ENCODE assay signal across 8 cellular contexts in the genomic region with DNA sequence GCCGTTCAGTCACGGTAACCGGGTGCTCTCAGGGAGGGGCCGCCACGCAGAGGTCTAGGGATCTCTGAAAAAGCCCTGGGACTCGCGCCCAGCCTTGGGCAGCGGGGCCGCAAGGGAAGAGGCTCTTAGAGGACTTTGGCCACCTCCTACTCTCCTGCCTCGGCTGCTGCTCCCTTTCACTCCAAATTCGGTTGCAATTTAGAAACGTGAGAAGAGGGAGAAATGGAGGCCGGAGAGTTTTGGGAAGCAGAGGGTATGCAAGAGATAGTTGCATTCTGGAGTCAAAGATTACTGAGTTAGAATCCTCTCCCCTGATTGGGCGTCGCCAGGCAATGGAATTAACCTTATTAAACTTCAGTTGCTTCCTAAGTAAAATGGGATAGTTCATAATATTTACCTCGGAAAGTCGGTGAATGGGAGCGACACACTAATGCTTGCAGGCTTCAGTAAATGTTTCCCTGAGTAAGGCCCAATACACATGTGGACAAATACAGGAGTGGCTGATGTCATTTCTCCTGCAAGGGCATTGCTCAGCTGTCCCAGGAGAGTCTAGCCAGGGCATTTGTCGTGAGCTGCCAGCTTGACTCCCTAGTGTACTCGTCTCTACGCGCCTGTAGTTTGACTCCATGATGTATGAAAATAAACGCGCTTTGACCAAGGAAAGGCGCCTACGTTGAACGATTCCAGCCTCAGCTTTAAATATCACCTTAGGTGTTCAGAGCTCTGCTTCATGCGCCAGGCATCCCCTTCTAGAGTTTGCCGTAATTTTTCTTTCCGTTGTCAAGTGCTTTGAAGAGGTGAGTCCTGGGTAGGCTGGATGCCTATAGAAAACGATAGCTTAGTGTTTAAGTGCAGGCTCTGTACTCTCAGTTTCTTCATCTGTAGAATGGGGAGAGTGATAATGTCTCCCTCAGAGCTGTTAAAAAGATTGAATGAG. TPM values are rescaled to one million over a fixed set of nuclear protein-coding genes. Genes with fewer than 3 reads are reported as not detected.
DNase-seq lines count a peak whose midpoint lies in the region; ATAC-seq, FAIRE-seq and TF ChIP-seq lines count a peak whose summit lies in the region.

No MANE protein-coding gene starts in this region.

- H2AK5ac ChIP-seq in H1 (ENCODE audit: low read depth, low read length): no peak overlapping the region

- H4K8ac ChIP-seq in H1 (ENCODE audit: extremely low read depth, insufficient read depth, low read length): no peak overlapping the region

- no peak overlapping the region for H2BK20ac ChIP-seq in H1 (ENCODE audit: low read length)

- H3K18ac ChIP-seq in H1 (ENCODE audit: extremely low read depth, low read length): no peak overlapping the region; the same call in 1 of the 2 replicates

- no peak for TF ChIP-seq CTCF in H1 (IDR thresholded peaks at IDR 0.05; ENCODE audit: control extremely low read depth in 1 of 3, insufficient read depth in 1 of 3, low read depth in 1 of 3, low read length in 3 of 3)
- no peak for TF ChIP-seq CTCF in uterus (IDR thresholded peaks at IDR 0.05)

- TF ChIP-seq EP300 in H1 (IDR thresholded peaks at IDR 0.05; ENCODE audit: borderline replicate concordance in 1 of 2, low read depth in 2 of 2, low read length in 2 of 2): no peak

- POLR2A ChIA-PET in H1 (lab: Charles Lee; ENCODE audit: partially characterized antibody): interaction anchor here (0.6 to 3.1 kb wide), 15 partner anchors 10 to 574 kb away, joined by 3 to 13 read pairs (median 3); partner anchors contain the start of gene MT1H

- no peak overlapping the region for H3K4ac ChIP-seq in H1 (replicated peaks; ENCODE audit: insufficient read length, low read depth, low read length)

- H3K23me2 ChIP-seq in H1 (ENCODE audit: low read depth, low read length): peaks cover 7% of the 10 kb centered on the region

- peak in 1 of 2 experiments; percentile 58; a peak in 2 of 3 replicates for TF ChIP-seq POLR2A in H1 (IDR thresholded peaks at IDR 0.05; ENCODE audit: control extremely low read depth in 1 of 2, low read depth in 2 of 2, low read length in 2 of 2)
- TF ChIP-seq POLR2A in uterus (IDR thresholded peaks at IDR 0.05): no peak

- H4K5ac ChIP-seq in H1 (ENCODE audit: insufficient read length, low read depth, low read length): no peak overlapping the region

- H3K4me2 ChIP-seq in H1 (ENCODE audit: insufficient read depth in 1 of 2, low read depth in 2 of 2, low read length in 2 of 2): peak overlapping the region; percentile 85 to 91

- peaks cover 31 to 63% of the 10 kb centered on the region in 2 experiments for H3K79me2 ChIP-seq in H1 (ENCODE audit: control insufficient read depth in 1 of 2, insufficient read depth in 2 of 2, low read length in 2 of 2)

- no peak overlapping the region for H3K56ac ChIP-seq in H1 (replicated peaks; ENCODE audit: insufficient read length, low read depth, low read length)

- no peak overlapping the region for H3K23ac ChIP-seq in H1 (ENCODE audit: insufficient read length)

- H2BK15ac ChIP-seq in H1 (ENCODE audit: low read length): no peak overlapping the region

- peaks cover 5% of the 10 kb centered on the region for H3K79me1 ChIP-seq in H1 (ENCODE audit: low read depth, low read length)

- TF ChIP-seq RAD21 in H1 (IDR thresholded peaks at IDR 0.05 in 1 of 2, conservative IDR thresholded peaks at IDR 0.05 in 1 of 2; ENCODE audit: low read depth in 2 of 2, low read length in 2 of 2): no peak

- H2BK12ac ChIP-seq in H1 (ENCODE audit: low read depth, low read length): no peak overlapping the region

- peak; percentile 26 for DNase-seq in NK-92 treated with Interleukin-12 subunit alpha and Interleukin-12 subunit beta, amount 100 ng/mL, for 24 hours (lab: John Stamatoyannopoulos, UW)
- DNase-seq in NK-92 (lab: John Stamatoyannopoulos, UW; ENCODE audit: unreplicated experiment): no peak
- DNase-seq in HS-5 (ENCODE audit: low read depth): peak; percentile 14
- DNase-seq in SW480 (ENCODE audit: low spot score): peak; percentile 57
- DNase-seq in H1 (ENCODE audit: low read depth in 1 of 2, low spot score in 2 of 2): no peak
- DNase-seq in uterus: no peak

- H3K4me1 ChIP-seq in H1 (replicated peaks in 1 of 4; ENCODE audit: control insufficient read depth in 3 of 4, insufficient read depth in 4 of 4, low read length in 3 of 4) (peaks cover 0 to 11% (median 2%) of the 10 kb centered on the region in 4 experiments; a peak in 3 of 7 replicates), mesodermal cell (ENCODE audit: control insufficient read depth, insufficient read depth, low read length, poor library complexity, severe bottlenecking) (peaks cover 25% of the 10 kb centered on the region), uterus (peaks cover 10 to 14% of the 10 kb centered on the region in 2 donors)

- FAIRE-seq in H1 (lab: Jason Lieb, UNC): no peak

- H3K27me3 ChIP-seq in H1 (replicated peaks in 1 of 4; ENCODE audit: control insufficient read depth in 3 of 4, extremely low read depth in 1 of 4, insufficient read depth in 3 of 4, low read length in 3 of 4) (no peaks in the 10 kb centered on the region), uterus (no peaks in the 10 kb centered on the region)

- no peak overlapping the region for H2BK120ac ChIP-seq in H1 (replicated peaks; ENCODE audit: low read depth, low read length)

- H3K36me3 ChIP-seq in H1 (ENCODE audit: control insufficient read depth in 2 of 4, insufficient read depth in 4 of 4, low read length in 3 of 4): peaks cover 9 to 41% (median 25%) of the 10 kb centered on the region in 4 experiments
- peaks cover 45% of the 10 kb centered on the region for H3K36me3 ChIP-seq in mesodermal cell (ENCODE audit: control insufficient read depth, insufficient read depth, low read length)
- no peaks in the 10 kb centered on the region for H3K36me3 ChIP-seq in uterus

- peak overlapping the region; percentile 28; the same call in 1 of the 2 replicates for H2BK5ac ChIP-seq in H1 (ENCODE audit: low read depth, low read length)

- H3K27ac ChIP-seq in H1 (ENCODE audit: low read depth, low read length) (peak overlapping the region; percentile 79), mesodermal cell (ENCODE audit: low read depth, low read length, severe bottlenecking) (peak overlapping the region; percentile 75), uterus (peak overlapping the region; percentile 59 to 66)

- H3K9ac ChIP-seq in H1 (replicated peaks in 1 of 4; ENCODE audit: extremely low read depth in 1 of 4, low read depth in 3 of 4, low read length in 3 of 4): peak overlapping the region; percentile 80 to 92 (median 84)

- no peaks in the 10 kb centered on the region for H3K9me3 ChIP-seq in H1 (ENCODE audit: insufficient read depth in 2 of 2, low read depth in 1 of 2, low read length in 1 of 2)
- no peaks in the 10 kb centered on the region for H3K9me3 ChIP-seq in mesodermal cell (ENCODE audit: control insufficient read depth, low read length)
- no peaks in the 10 kb centered on the region for H3K9me3 ChIP-seq in uterus

- H3K4me3 ChIP-seq in H1 (ENCODE audit: extremely low read depth in 1 of 4, insufficient read depth in 2 of 4, low read depth in 3 of 4, low read length in 4 of 4) (peak overlapping the region; percentile 82 to 97 (median 94)), mesodermal cell (ENCODE audit: extremely low read depth, insufficient read depth, low read length, poor library complexity, severe bottlenecking) (peak overlapping the region; percentile 98), uterus (peak overlapping the region; percentile 87 to 98)

- peaks cover 4 to 6% of the 10 kb centered on the region in 2 experiments for H4K20me1 ChIP-seq in H1 (replicated peaks in 1 of 2; ENCODE audit: control insufficient read depth in 1 of 2, insufficient read depth in 2 of 2, low read length in 2 of 2)

- WGBS in H1 (ENCODE audit: extremely low coverage in 1 of 2, insufficient coverage in 1 of 2, insufficient read length in 1 of 2, insufficient replicate concordance in 2 of 2, low coverage in 1 of 2, low lambda C conversion rate in 2 of 2, missing lambda C conversion rate in 1 of 2), 2 experiments: 13% methylated on average over 29 of the region's 31 CpGs; no CpG with 5 or more reads in 1 of the 2 experiments
- WGBS in mesodermal cell (ENCODE audit: insufficient coverage in 2 of 2), 2 experiments: 8 to 9% methylated on average over 22 to 25 of the region's 31 CpGs

- no peak overlapping the region for H3K14ac ChIP-seq in H1 (ENCODE audit: insufficient read length)

- H2AFZ ChIP-seq in H1 (ENCODE audit: low read length): peak overlapping the region; percentile 40

- CTCF ChIA-PET in H1 (lab: Charles Lee; ENCODE audit: partially characterized antibody): no interaction called here

- H4K91ac ChIP-seq in H1 (replicated peaks; ENCODE audit: insufficient read length, low read length): no peak overlapping the region

- peak; percentile 40 for ATAC-seq in GM21529 (IDR thresholded peaks at IDR 0.05; ENCODE audit: unreplicated experiment)

- intact Hi-C loops in uterus (cut with DNase I; ENCODE audit: low total_unique reads): no loop called here

RNA-seq across cellular contexts. Expression of gene OGFOD1, which starts 0.7 kb away (rescaled TPM):
- total RNA-seq in H1 (2021; fragmentation: NEBNext Ultra II Directional; extraction: Animal tissue kit (Norgen Biotek cat#: 25700)): 61.4 and 62.4 TPM in 2 replicates
- 21.1 and 24.6 TPM in 2 replicates for polyA plus RNA-seq in H1 (2011; rRNA removed)
- polyA plus RNA-seq in H1 (2011; cell fraction: cytosol; rRNA removed): 35.8 TPM
- polyA plus RNA-seq in H1 (2011; cell fraction: nucleus; rRNA removed): 11.3 TPM
- 45.6 to 57.9 TPM (median 54.6 TPM) in 4 replicates for polyA plus RNA-seq in H1 (2012, experiment 1 of 2)
- polyA plus RNA-seq in H1 (2012, experiment 2 of 2): 13.2 TPM
- polyA plus RNA-seq in H1 (2013, experiment 1 of 2): 39.7 TPM
- polyA plus RNA-seq in H1 (2013, experiment 2 of 2): 39.7 TPM
- polyA minus RNA-seq in H1 (2011; rRNA and poly(A)+ RNA removed): 33.7 and 38.0 TPM in 2 replicates
- 24.4 TPM for polyA minus RNA-seq in H1 (2011; cell fraction: cytosol; rRNA and poly(A)+ RNA removed)
- polyA minus RNA-seq in H1 (2011; cell fraction: nucleus; rRNA and poly(A)+ RNA removed): 26.6 TPM
- 54.7 TPM for polyA plus RNA-seq in mesodermal cell (2013, experiment 1 of 2)
- polyA plus RNA-seq in mesodermal cell (2013, experiment 2 of 2): 45.4 TPM
- 10 to 100 TPM in 2 of 4 donors, 1 to 10 TPM in 2; 5.0 to 78.9 (median 20.3) TPM for total RNA-seq in uterus

RNA-seq across cellular contexts. Expression of gene NUDT21, which starts 0.9 kb away (rescaled TPM):
- total RNA-seq in H1 (2021; fragmentation: NEBNext Ultra II Directional; extraction: Animal tissue kit (Norgen Biotek cat#: 25700)): 263 and 277 TPM in 2 replicates
- polyA plus RNA-seq in H1 (2011; rRNA removed): 78.1 and 95.2 TPM in 2 replicates
- 92.8 TPM for polyA plus RNA-seq in H1 (2011; cell fraction: cytosol; rRNA removed)
- polyA plus RNA-seq in H1 (2011; cell fraction: nucleus; rRNA removed): 149 TPM
- polyA plus RNA-seq in H1 (2012, experiment 1 of 2): 214 to 241 TPM (median 232 TPM) in 4 replicates
- 20.4 TPM for polyA plus RNA-seq in H1 (2012, experiment 2 of 2)
- 111 TPM for polyA plus RNA-seq in H1 (2013, experiment 1 of 2)
- polyA plus RNA-seq in H1 (2013, experiment 2 of 2): 119 TPM
- 148 and 209 TPM in 2 replicates for polyA minus RNA-seq in H1 (2011; rRNA and poly(A)+ RNA removed)
- 130 TPM for polyA minus RNA-seq in H1 (2011; cell fraction: cytosol; rRNA and poly(A)+ RNA removed)
- 149 TPM for polyA minus RNA-seq in H1 (2011; cell fraction: nucleus; rRNA and poly(A)+ RNA removed)
- 131 TPM for polyA plus RNA-seq in mesodermal cell (2013, experiment 1 of 2)
- polyA plus RNA-seq in mesodermal cell (2013, experiment 2 of 2): 119 TPM
- 100 to 1,000 TPM in 2 of 4 donors, 10 to 100 TPM in 2; 23.1 to 184 (median 89.2) TPM for total RNA-seq in uterus

RNA-seq across cellular contexts. Expression of gene AMFR, which starts 26.7 kb away (rescaled TPM):
- 20.4 and 21.7 TPM in 2 replicates for total RNA-seq in H1 (2021; fragmentation: NEBNext Ultra II Directional; extraction: Animal tissue kit (Norgen Biotek cat#: 25700))
- 18.6 and 30.0 TPM in 2 replicates for polyA plus RNA-seq in H1 (2011; rRNA removed)
- polyA plus RNA-seq in H1 (2011; cell fraction: cytosol; rRNA removed): 21.3 TPM
- 27.8 TPM for polyA plus RNA-seq in H1 (2011; cell fraction: nucleus; rRNA removed)
- 18.6 to 30.7 TPM (median 21.8 TPM) in 4 replicates for polyA plus RNA-seq in H1 (2012, experiment 1 of 2)
- polyA plus RNA-seq in H1 (2012, experiment 2 of 2): 13.6 TPM
- polyA plus RNA-seq in H1 (2013, experiment 1 of 2): 19.0 TPM
- 19.1 TPM for polyA plus RNA-seq in H1 (2013, experiment 2 of 2)
- 34.6 and 55.5 TPM in 2 replicates for polyA minus RNA-seq in H1 (2011; rRNA and poly(A)+ RNA removed)
- polyA minus RNA-seq in H1 (2011; cell fraction: cytosol; rRNA and poly(A)+ RNA removed): 39.3 TPM
- 27.7 TPM for polyA minus RNA-seq in H1 (2011; cell fraction: nucleus; rRNA and poly(A)+ RNA removed)
- 52.5 TPM for polyA plus RNA-seq in mesodermal cell (2013, experiment 1 of 2)
- polyA plus RNA-seq in mesodermal cell (2013, experiment 2 of 2): 46.6 TPM
- 100 to 1,000 TPM in 2 of 4 donors, 10 to 100 TPM in 2; 81.5 to 190 (median 112) TPM for total RNA-seq in uterus

Comparison
In these comparisons a context has a peak if more than half of its experiments do, and no peak if none do; other contexts are left out.
1. DNase-seq: peak in NK-92 treated with Interleukin-12 subunit alpha and Interleukin-12 subunit beta, amount 100 ng/mL, for 24 hours (single experiment), HS-5 (single experiment) and SW480 (single experiment); none in NK-92 (single experiment), H1 (0 of 2) and uterus (0 of 2).
2. Peak in every context shown above with its lines, with median percentiles within 50 percentile points of each other: H3K27ac ChIP-seq and H3K4me3 ChIP-seq.